ENCODE assay signal across 8 cellular contexts in genomic region chr7:76048668-76048988, GRCh38. TPM values are rescaled to one million over a fixed set of nuclear protein-coding genes. Genes with fewer than 3 reads are reported as not detected.
A peak's percentile ranks its signal among the peaks of the same experiment; 100 is the strongest.
DNase-seq lines count a peak whose midpoint lies in the region; ATAC-seq and TF ChIP-seq lines count a peak whose summit lies in the region.

No MANE protein-coding gene starts in this region.

- TF ChIP-seq POLR2A in esophagus squamous epithelium (IDR thresholded peaks at IDR 0.05) = no peak

- H3K9me3 Mint-ChIP-seq in IgD-negative memory B cell (no peaks in the 10 kb centered on the region), WTC11 (no peaks in the 10 kb centered on the region), osteocyte (ENCODE audit: unreplicated experiment) (no peaks in the 10 kb centered on the region)

- no peaks in the 10 kb centered on the region for H3K27me3 ChIP-seq in esophagus squamous epithelium

- H3K4me3 ChIP-seq in GM12865 (ENCODE audit: low read depth, low read length) (peak overlapping the region; percentile 100), esophagus squamous epithelium (peak overlapping the region; percentile 94 to 100 (median 96))

- H3K4me3 Mint-ChIP-seq in IgD-negative memory B cell = peak overlapping the region; percentile 88 to 99 (median 94)
- peak overlapping the region; percentile 99 for H3K4me3 Mint-ChIP-seq in WTC11
- peak overlapping the region; percentile 99 for H3K4me3 Mint-ChIP-seq in osteocyte (ENCODE audit: unreplicated experiment)

- DNase-seq in GM12865 (ENCODE audit: low read depth) = peak; percentile 62
- DNase-seq in WTC11 (ENCODE audit: low spot score) = peak; percentile 34
- DNase-seq in esophagus squamous epithelium (lab: John Stamatoyannopoulos, UW) = no peak
- no peak for DNase-seq in osteocyte (ENCODE audit: extremely low spot score, unreplicated experiment)
- DNase-seq in kidney glomerular epithelial cell (lab: John Stamatoyannopoulos, UW) = no peak

- no peaks in the 10 kb centered on the region for H3K27me3 Mint-ChIP-seq in IgD-negative memory B cell
- no peaks in the 10 kb centered on the region for H3K27me3 Mint-ChIP-seq in WTC11 (ENCODE audit: low read depth)
- no peaks in the 10 kb centered on the region for H3K27me3 Mint-ChIP-seq in osteocyte (ENCODE audit: unreplicated experiment)

- H3K27ac Mint-ChIP-seq in IgD-negative memory B cell (peak overlapping the region; percentile 80 to 97 (median 95)), WTC11 (peak overlapping the region; percentile 99), osteocyte (ENCODE audit: unreplicated experiment) (peak overlapping the region; percentile 96)

- H3K36me3 Mint-ChIP-seq in IgD-negative memory B cell = no peaks in the 10 kb centered on the region
- H3K36me3 Mint-ChIP-seq in WTC11 = peaks cover 24% of the 10 kb centered on the region
- H3K36me3 Mint-ChIP-seq in osteocyte (ENCODE audit: unreplicated experiment) = peaks cover 14% of the 10 kb centered on the region

- peak overlapping the region; percentile 93 to 97 (median 97) for H3K27ac ChIP-seq in esophagus squamous epithelium

- CTCF ChIA-PET in WTC11 (lab: Charles Lee) = interaction anchor here (0.6 to 2.7 kb wide), 4 partner anchors 25 to 269 kb away, joined by 3 to 13 read pairs (median 6); no protein-coding TSS in a partner anchor

- peaks cover 17 to 72% (median 36%) of the 10 kb centered on the region in 3 donors for H3K4me1 ChIP-seq in esophagus squamous epithelium

- intact Hi-C loops in esophagus squamous epithelium (cut with DNase I) = no loop called here

- 4 to 7% methylated on average over 5 to 7 of the region's 9 CpGs for WGBS in esophagus squamous epithelium, 2 donors

- no peaks in the 10 kb centered on the region for H3K9me3 ChIP-seq in esophagus squamous epithelium

- TF ChIP-seq CTCF in GM12865 (IDR thresholded peaks at IDR 0.05; ENCODE audit: insufficient read depth, low read depth, low read length, missing control alignments) = no peak
- TF ChIP-seq CTCF in WTC11 (IDR thresholded peaks at IDR 0.05) = no peak
- no peak for TF ChIP-seq CTCF in esophagus squamous epithelium (IDR thresholded peaks at IDR 0.05)
- no peak for TF ChIP-seq CTCF in osteocyte (IDR thresholded peaks at IDR 0.05)

- peaks cover 0 to 28% (median 0%) of the 10 kb centered on the region in 3 donors for H3K36me3 ChIP-seq in esophagus squamous epithelium

- ATAC-seq in WTC11 (peak; percentile 14), HG03159 (IDR thresholded peaks at IDR 0.05; ENCODE audit: unreplicated experiment) (no peak), GM21619 (IDR thresholded peaks at IDR 0.05; ENCODE audit: unreplicated experiment) (no peak)

- H3K4me1 Mint-ChIP-seq in IgD-negative memory B cell = peaks cover 19 to 45% (median 24%) of the 10 kb centered on the region in 3 donors
- peaks cover 24% of the 10 kb centered on the region for H3K4me1 Mint-ChIP-seq in WTC11
- H3K4me1 Mint-ChIP-seq in osteocyte (ENCODE audit: unreplicated experiment) = peaks cover 22% of the 10 kb centered on the region

- POLR2A ChIA-PET in WTC11 (lab: Charles Lee) = interaction anchor here (1.2 to 2.2 kb wide), 5 partner anchors 29 to 269 kb away, joined by 3 to 7 read pairs (median 5); no protein-coding TSS in a partner anchor

TF ChIP-seq in WTC11, 78 proteins besides CTCF, POLR2A, EP300 and RAD21:
- no peak for TF ChIP-seq GABPB1 (CRISPR knock-in tag; IDR thresholded peaks at IDR 0.05)
- no peak for TF ChIP-seq SP1 (CRISPR knock-in tag; conservative IDR thresholded peaks at IDR 0.05)
- TF ChIP-seq TEAD4 (CRISPR knock-in tag; IDR thresholded peaks at IDR 0.05) = no peak
- TF ChIP-seq SMAD4 (CRISPR knock-in tag; IDR thresholded peaks at IDR 0.05) = no peak
- no peak for TF ChIP-seq ESRRA (CRISPR knock-in tag; IDR thresholded peaks at IDR 0.05; ENCODE audit: borderline replicate concordance)
- no peak for TF ChIP-seq MYBL2 (CRISPR knock-in tag; IDR thresholded peaks at IDR 0.05)
- TF ChIP-seq FOXP4 (CRISPR knock-in tag; IDR thresholded peaks at IDR 0.05) = no peak
- TF ChIP-seq ATF3 (CRISPR knock-in tag; conservative IDR thresholded peaks at IDR 0.05) = no peak
- TF ChIP-seq MXD4 (CRISPR knock-in tag; IDR thresholded peaks at IDR 0.05; ENCODE audit: borderline replicate concordance) = no peak
- no peak for TF ChIP-seq PREB (CRISPR knock-in tag; IDR thresholded peaks at IDR 0.05; ENCODE audit: borderline replicate concordance)
- no peak for TF ChIP-seq NR1H2 (CRISPR knock-in tag; IDR thresholded peaks at IDR 0.05)

RNA-seq across cellular contexts. Expression of gene MDH2, which starts 0.7 kb away (rescaled TPM):
- polyA plus RNA-seq in IgD-negative memory B cell = 177 TPM
- total RNA-seq in WTC11 (2021) = 298 to 333 TPM (median 313 TPM) in 3 replicates
- total RNA-seq in esophagus squamous epithelium = 100 to 1,000 TPM in 3 of 4 donors, 10 to 100 TPM in 1; 92.5 to 160 (median 131) TPM
- total RNA-seq in osteocyte = 119 and 133 TPM in 2 replicates

RNA-seq across cellular contexts. Expression of gene STYXL1, which starts 0.8 kb away (rescaled TPM):
- polyA plus RNA-seq in IgD-negative memory B cell = 63.2 TPM
- total RNA-seq in WTC11 (2021) (21.3 to 28.2 TPM (median 27.8 TPM) in 3 replicates), esophagus squamous epithelium (10 to 100 TPM; 19.3 to 45.7 (median 32.2) TPM), osteocyte (29.7 and 32.5 TPM in 2 replicates)

RNA-seq across cellular contexts. Expression of gene TMEM120A, which starts 54.2 kb away (rescaled TPM):
- polyA plus RNA-seq in IgD-negative memory B cell = 32.2 TPM
- total RNA-seq in WTC11 (2021) = 20.1 to 23.0 TPM (median 21.9 TPM) in 3 replicates
- 10 to 100 TPM; 14.4 to 53.9 (median 20.1) TPM for total RNA-seq in esophagus squamous epithelium
- 36.3 and 37.6 TPM in 2 replicates for total RNA-seq in osteocyte

Comparison
In these comparisons a context has a peak if more than half of its experiments do, and no peak if none do; other contexts are left out.
1. DNase-seq: peak in GM12865 (single experiment) and WTC11 (single experiment); none in esophagus squamous epithelium (single experiment), osteocyte (single experiment) and kidney glomerular epithelial cell (single experiment).
2. Peak in every context shown above with its lines, with median percentiles within 50 percentile points of each other: H3K27ac Mint-ChIP-seq and H3K4me3 Mint-ChIP-seq.